1 cellular context compared by ENCODE assay signal in the genomic region with DNA sequence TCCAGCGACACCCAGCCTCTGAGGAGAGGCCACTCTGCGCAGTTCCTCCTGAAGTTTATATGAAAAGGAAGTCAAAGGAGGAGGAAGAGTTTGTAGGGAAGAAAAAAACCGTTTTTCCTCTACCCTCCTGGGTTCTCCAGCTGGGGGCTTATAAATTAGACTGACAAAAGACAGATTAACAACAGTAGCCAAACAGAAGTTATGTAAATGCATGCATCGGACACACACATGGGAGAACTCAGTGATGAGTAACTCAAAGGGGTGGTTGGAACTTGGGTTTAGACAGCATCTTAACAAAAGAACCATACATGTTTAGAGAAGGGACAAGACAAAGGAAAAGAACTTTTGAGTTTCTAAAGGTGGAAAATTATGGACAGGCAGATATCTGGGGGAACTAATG.
TF ChIP-seq lines count a peak whose summit lies in the region.

No MANE protein-coding gene starts in this region.

TF ChIP-seq in GM23338, 12 proteins besides CTCF, POLR2A, EP300 and RAD21 (continued from another document):
- TF ChIP-seq, protein P1, sequence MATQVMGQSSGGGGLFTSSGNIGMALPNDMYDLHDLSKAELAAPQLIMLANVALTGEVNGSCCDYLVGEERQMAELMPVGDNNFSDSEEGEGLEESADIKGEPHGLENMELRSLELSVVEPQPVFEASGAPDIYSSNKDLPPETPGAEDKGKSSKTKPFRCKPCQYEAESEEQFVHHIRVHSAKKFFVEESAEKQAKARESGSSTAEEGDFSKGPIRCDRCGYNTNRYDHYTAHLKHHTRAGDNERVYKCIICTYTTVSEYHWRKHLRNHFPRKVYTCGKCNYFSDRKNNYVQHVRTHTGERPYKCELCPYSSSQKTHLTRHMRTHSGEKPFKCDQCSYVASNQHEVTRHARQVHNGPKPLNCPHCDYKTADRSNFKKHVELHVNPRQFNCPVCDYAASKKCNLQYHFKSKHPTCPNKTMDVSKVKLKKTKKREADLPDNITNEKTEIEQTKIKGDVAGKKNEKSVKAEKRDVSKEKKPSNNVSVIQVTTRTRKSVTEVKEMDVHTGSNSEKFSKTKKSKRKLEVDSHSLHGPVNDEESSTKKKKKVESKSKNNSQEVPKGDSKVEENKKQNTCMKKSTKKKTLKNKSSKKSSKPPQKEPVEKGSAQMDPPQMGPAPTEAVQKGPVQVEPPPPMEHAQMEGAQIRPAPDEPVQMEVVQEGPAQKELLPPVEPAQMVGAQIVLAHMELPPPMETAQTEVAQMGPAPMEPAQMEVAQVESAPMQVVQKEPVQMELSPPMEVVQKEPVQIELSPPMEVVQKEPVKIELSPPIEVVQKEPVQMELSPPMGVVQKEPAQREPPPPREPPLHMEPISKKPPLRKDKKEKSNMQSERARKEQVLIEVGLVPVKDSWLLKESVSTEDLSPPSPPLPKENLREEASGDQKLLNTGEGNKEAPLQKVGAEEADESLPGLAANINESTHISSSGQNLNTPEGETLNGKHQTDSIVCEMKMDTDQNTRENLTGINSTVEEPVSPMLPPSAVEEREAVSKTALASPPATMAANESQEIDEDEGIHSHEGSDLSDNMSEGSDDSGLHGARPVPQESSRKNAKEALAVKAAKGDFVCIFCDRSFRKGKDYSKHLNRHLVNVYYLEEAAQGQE (IDR thresholded peaks at IDR 0.05; ENCODE audit: unreplicated experiment): no peak
